32 cellular contexts compared by ENCODE assay signal in genomic region chr6:104134876-104135275, GRCh38.
"Had no signal": no experiment of that assay in that cellular context is flagged by ENCODE, and none has a peak within 500 bp of the region (broad histone marks: within the 10 kb centered on the region; RNA-seq: fewer than 3 reads in every experiment).

No MANE protein-coding gene starts in this region.

- H3K36me3 ChIP-seq: esophagus muscularis mucosa, neutrophil, ovary, prostate gland, sigmoid colon, uterus had no signal

- H3K4me1 Mint-ChIP-seq: activated naive CD4-positive, alpha-beta T cell treated with anti-CD3 and anti-CD28 coated beads, Interleukin-2, amount 10 ng/mL, durations not matched to agents 7 days and 5 days; activated naive CD8-positive, alpha-beta T cell treated with anti-CD3 and anti-CD28 coated beads, Interleukin-2, amount 10 ng/mL, durations not matched to agents 7 days and 5 days; central memory CD8-positive, alpha-beta T cell; mesothelial cell of epicardium; naive B cell; nephron progenitor cell; stimulated activated effector memory CD8-positive, alpha-beta T cell treated with anti-CD3 and anti-CD28 coated beads, Interleukin-12 subunit alpha, Interleukin-12 subunit beta, amount 100 ng/mL, for 72 hours; stimulated activated naive CD8-positive, alpha-beta T cell treated with anti-CD3 and anti-CD28 coated beads, Interleukin-15, amount 100 ng/mL, for 72 hours; T-helper 17 cell had no signal

- H3K9me3 ChIP-seq: esophagus muscularis mucosa, neutrophil, ovary, prostate gland, uterus had no signal

- H3K4me3 ChIP-seq: esophagus muscularis mucosa, ovary, prostate gland, sigmoid colon, uterus had no signal

- ATAC-seq: left ventricle myocardium superior; stimulated activated effector memory CD8-positive, alpha-beta T cell treated with anti-CD3 and anti-CD28 coated beads, Interleukin-12 subunit alpha, Interleukin-12 subunit beta, amount 100 ng/mL, for 72 hours; stimulated activated naive CD8-positive, alpha-beta T cell treated with anti-CD3 and anti-CD28 coated beads, Interleukin-15, amount 100 ng/mL, for 72 hours; T-helper 17 cell had no signal

- H3K27ac Mint-ChIP-seq: activated naive CD4-positive, alpha-beta T cell treated with anti-CD3 and anti-CD28 coated beads, Interleukin-2, amount 10 ng/mL, durations not matched to agents 7 days and 5 days; activated naive CD8-positive, alpha-beta T cell treated with anti-CD3 and anti-CD28 coated beads, Interleukin-2, amount 10 ng/mL, durations not matched to agents 7 days and 5 days; activated T-helper 1 cell treated with anti-CD3 and anti-CD28 coated beads, Interleukin-12 subunit alpha, Interleukin-12 subunit beta, Interleukin-2, Interleukin-4 antibody, amounts not matched to agents 30 ng/mL and 10 ng/mL and 1 ng/mL, durations not matched to agents 14 hours and 24 hours and 36 hours; mesothelial cell of epicardium; naive B cell; nephron progenitor cell; stimulated activated effector memory CD8-positive, alpha-beta T cell treated with anti-CD3 and anti-CD28 coated beads, Interleukin-12 subunit alpha, Interleukin-12 subunit beta, amount 100 ng/mL, for 72 hours; stimulated activated naive CD8-positive, alpha-beta T cell treated with anti-CD3 and anti-CD28 coated beads, Interleukin-15, amount 100 ng/mL, for 72 hours; T-helper 17 cell; type B pancreatic cell had no signal

- DNase-seq: activated CD4-positive, alpha-beta T cell treated with anti-CD3 and anti-CD28 coated beads for 4 hours; activated CD4-positive, alpha-beta T cell treated with anti-CD3 and anti-CD28 coated beads, Interleukin-2, amount 50 U/mL, for 4 hours; activated CD8-positive, alpha-beta memory T cell treated with anti-CD3 and anti-CD28 coated beads for 24 hours; activated gamma-delta T cell; activated naive CD4-positive, alpha-beta T cell treated with anti-CD3 and anti-CD28 coated beads, Interleukin-2, amount 10 ng/mL, durations not matched to agents 7 days and 5 days; activated naive CD8-positive, alpha-beta T cell treated with anti-CD3 and anti-CD28 coated beads, Interleukin-2, amount 10 ng/mL, durations not matched to agents 7 days and 5 days; amygdala; dermis blood vessel endothelial cell; effector CD4-positive, alpha-beta T cell; foreskin melanocyte; islet precursor cell; left ventricle myocardium superior; naive B cell; nephron progenitor cell; ovary; sigmoid colon; small intestine; stimulated activated CD4-positive, alpha-beta T cell treated with anti-CD3 and anti-CD28 coated beads, Interleukin-4, amount 100 ng/mL, for 24 hours; stimulated activated naive CD8-positive, alpha-beta T cell treated with anti-CD3 and anti-CD28 coated beads, Interleukin-15, amount 100 ng/mL, for 72 hours; substantia nigra; T-helper 17 cell; T1000; uterus had no signal

- H3K36me3 Mint-ChIP-seq: activated naive CD4-positive, alpha-beta T cell treated with anti-CD3 and anti-CD28 coated beads, Interleukin-2, amount 10 ng/mL, durations not matched to agents 7 days and 5 days; activated naive CD8-positive, alpha-beta T cell treated with anti-CD3 and anti-CD28 coated beads, Interleukin-2, amount 10 ng/mL, durations not matched to agents 7 days and 5 days; mesothelial cell of epicardium; naive B cell; stimulated activated effector memory CD8-positive, alpha-beta T cell treated with anti-CD3 and anti-CD28 coated beads, Interleukin-12 subunit alpha, Interleukin-12 subunit beta, amount 100 ng/mL, for 72 hours; type B pancreatic cell had no signal

- H3K27ac ChIP-seq: esophagus muscularis mucosa, neutrophil, ovary, prostate gland, sigmoid colon, uterus, VCaP had no signal

- H3K9me3 Mint-ChIP-seq: activated naive CD8-positive, alpha-beta T cell treated with anti-CD3 and anti-CD28 coated beads, Interleukin-2, amount 10 ng/mL, durations not matched to agents 7 days and 5 days; activated T-helper 1 cell treated with anti-CD3 and anti-CD28 coated beads, Interleukin-12 subunit alpha, Interleukin-12 subunit beta, Interleukin-2, Interleukin-4 antibody, amounts not matched to agents 30 ng/mL and 10 ng/mL and 1 ng/mL, durations not matched to agents 14 hours and 24 hours and 36 hours; central memory CD8-positive, alpha-beta T cell; nephron progenitor cell; type B pancreatic cell had no signal

- H3K27me3 Mint-ChIP-seq: activated naive CD4-positive, alpha-beta T cell treated with anti-CD3 and anti-CD28 coated beads, Interleukin-2, amount 10 ng/mL, durations not matched to agents 7 days and 5 days; activated naive CD8-positive, alpha-beta T cell treated with anti-CD3 and anti-CD28 coated beads, Interleukin-2, amount 10 ng/mL, durations not matched to agents 7 days and 5 days; central memory CD8-positive, alpha-beta T cell; naive B cell; stimulated activated naive CD8-positive, alpha-beta T cell treated with anti-CD3 and anti-CD28 coated beads, Interleukin-15, amount 100 ng/mL, for 72 hours; T-helper 17 cell; type B pancreatic cell had no signal

- H3K4me1 ChIP-seq: esophagus muscularis mucosa, prostate gland, sigmoid colon, uterus had no signal

- H3K4me3 Mint-ChIP-seq: activated naive CD4-positive, alpha-beta T cell treated with anti-CD3 and anti-CD28 coated beads, Interleukin-2, amount 10 ng/mL, durations not matched to agents 7 days and 5 days; activated naive CD8-positive, alpha-beta T cell treated with anti-CD3 and anti-CD28 coated beads, Interleukin-2, amount 10 ng/mL, durations not matched to agents 7 days and 5 days; activated T-helper 1 cell treated with anti-CD3 and anti-CD28 coated beads, Interleukin-12 subunit alpha, Interleukin-12 subunit beta, Interleukin-2, Interleukin-4 antibody, amounts not matched to agents 30 ng/mL and 10 ng/mL and 1 ng/mL, durations not matched to agents 14 hours and 24 hours and 36 hours; central memory CD8-positive, alpha-beta T cell; mesothelial cell of epicardium; naive B cell; nephron progenitor cell; stimulated activated effector memory CD8-positive, alpha-beta T cell treated with anti-CD3 and anti-CD28 coated beads, Interleukin-12 subunit alpha, Interleukin-12 subunit beta, amount 100 ng/mL, for 72 hours; stimulated activated naive CD8-positive, alpha-beta T cell treated with anti-CD3 and anti-CD28 coated beads, Interleukin-15, amount 100 ng/mL, for 72 hours; T-helper 17 cell; type B pancreatic cell had no signal

- H3K27me3 ChIP-seq: esophagus muscularis mucosa, neutrophil, ovary, sigmoid colon, uterus had no signal
